17 cellular contexts compared by ENCODE assay signal in genomic region chr2:226076529-226076928, GRCh38.
"Had no signal": no experiment of that assay in that cellular context is flagged by ENCODE, and none has a peak within 500 bp of the region (broad histone marks: within the 10 kb centered on the region; RNA-seq: fewer than 3 reads in every experiment).

No MANE protein-coding gene starts in this region.

- DNase-seq: effector CD4-positive, alpha-beta T cell; esophagus squamous epithelium; gastrocnemius medialis; glutamatergic neuron; islet precursor cell; mammary epithelial cell; natural killer cell; posterior cingulate gyrus; stimulated activated CD4-positive, alpha-beta T cell treated with anti-CD3 and anti-CD28 coated beads, Interleukin-12 subunit alpha, Interleukin-12 subunit beta, amount 100 ng/mL, for 4 hours; stimulated activated CD4-positive, alpha-beta T cell treated with anti-CD3 and anti-CD28 coated beads, Interleukin-2, amount 100 ng/mL, for 48 hours; stimulated activated naive CD4-positive, alpha-beta T cell treated with Interleukin-2 at 50 U/mL for 16 hours; trophoblast cell had no signal

- H3K4me1 ChIP-seq: esophagus squamous epithelium had no signal

- H3K36me3 ChIP-seq: esophagus squamous epithelium, gastrocnemius medialis had no signal

- H3K9me3 ChIP-seq: esophagus squamous epithelium, gastrocnemius medialis had no signal

- H3K36me3 Mint-ChIP-seq: natural killer cell had no signal

- H3K27ac ChIP-seq: coronary artery, esophagus squamous epithelium, gastrocnemius medialis, skin epidermis had no signal

- ATAC-seq: gastrocnemius medialis, left lobe of liver, natural killer cell, sciatic nerve had no signal

- H3K4me1 Mint-ChIP-seq: natural killer cell, neural crest cell had no signal

- H3K4me3 Mint-ChIP-seq: natural killer cell, neural crest cell had no signal

- H3K27me3 ChIP-seq: esophagus squamous epithelium, gastrocnemius medialis had no signal

- H3K27ac Mint-ChIP-seq: natural killer cell had no signal

- H3K4me3 ChIP-seq: coronary artery, esophagus squamous epithelium, gastrocnemius medialis, skin epidermis had no signal
